Comparison of ENCODE assay signal across 19 cellular contexts in genomic region chr20:57573176-57573575, GRCh38. TPM values are rescaled to one million over a fixed set of nuclear protein-coding genes. Genes with fewer than 3 reads are reported as not detected.
"Had no signal": no experiment of that assay in that cellular context is flagged by ENCODE, and none has a peak within 500 bp of the region (broad histone marks: within the 10 kb centered on the region; RNA-seq: fewer than 3 reads in every experiment).

No MANE protein-coding gene starts in this region.

- H3K4me3 Mint-ChIP-seq: activated CD4-positive, alpha-beta memory T cell treated with anti-CD3 and anti-CD28 coated beads for 36 hours; activated CD4-positive, alpha-beta T cell treated with anti-CD3 and anti-CD28 coated beads for 36 hours; activated CD8-positive, alpha-beta memory T cell treated with anti-CD3 and anti-CD28 coated beads, Interleukin-2, amount 10 ng/mL, durations not matched to agents 7 days and 5 days; stimulated activated naive B cell treated with anti-CD40 and anti-IgM and Interleukin-4, amounts not matched to agents 10 μg/mL and 1 μg/mL and 100 μg/mL, for 72 hours; T-helper 17 cell had no signal

- H3K36me3 Mint-ChIP-seq: activated CD4-positive, alpha-beta memory T cell treated with anti-CD3 and anti-CD28 coated beads for 36 hours; activated CD8-positive, alpha-beta memory T cell treated with anti-CD3 and anti-CD28 coated beads, Interleukin-2, amount 10 ng/mL, durations not matched to agents 7 days and 5 days; stimulated activated naive B cell treated with anti-CD40 and anti-IgM and Interleukin-4, amounts not matched to agents 10 μg/mL and 1 μg/mL and 100 μg/mL, for 72 hours had no signal

- H3K4me3 ChIP-seq: dorsolateral prefrontal cortex, gastroesophageal sphincter, lower lobe of right lung, tibial artery, uterus had no signal

- DNase-seq: activated CD4-positive, alpha-beta T cell treated with anti-CD3 and anti-CD28 coated beads for 36 hours; activated CD8-positive, alpha-beta memory T cell treated with anti-CD3 and anti-CD28 coated beads, Interleukin-2, amount 10 ng/mL, durations not matched to agents 7 days and 5 days; activated naive CD4-positive, alpha-beta T cell treated with anti-CD3 and anti-CD28 coated beads, Interleukin-2, amount 50 U/mL, for 16 hours; activated T-cell treated with anti-CD3 and anti-CD28 coated beads, Interleukin-2, amount 50 U/mL, for 1 hour; dorsolateral prefrontal cortex; left cardiac atrium; lower lobe of right lung; stimulated activated CD4-positive, alpha-beta T cell treated with anti-CD3 and anti-CD28 coated beads, Interleukin-4, amount 100 ng/mL, for 1 hour; stimulated activated naive B cell treated with anti-CD40 and anti-IgM and Interleukin-4, amounts not matched to agents 10 μg/mL and 1 μg/mL and 100 μg/mL, for 72 hours; T-helper 17 cell; tibial artery; uterus; WERI-Rb-1 had no signal

- H3K4me1 ChIP-seq: gastroesophageal sphincter, lower lobe of right lung, tibial artery, uterus had no signal

- H3K79me2 ChIP-seq: parathyroid adenoma had no signal

- H3K4me1 Mint-ChIP-seq: activated CD4-positive, alpha-beta T cell treated with anti-CD3 and anti-CD28 coated beads for 36 hours; activated CD8-positive, alpha-beta memory T cell treated with anti-CD3 and anti-CD28 coated beads, Interleukin-2, amount 10 ng/mL, durations not matched to agents 7 days and 5 days; T-helper 17 cell had no signal

- H3K27ac ChIP-seq: dorsolateral prefrontal cortex, gastroesophageal sphincter, lower lobe of right lung, parathyroid adenoma, tibial artery, uterus, WERI-Rb-1 had no signal

- H3K27ac Mint-ChIP-seq: activated CD4-positive, alpha-beta memory T cell treated with anti-CD3 and anti-CD28 coated beads for 36 hours; activated CD4-positive, alpha-beta T cell treated with anti-CD3 and anti-CD28 coated beads for 36 hours; activated CD8-positive, alpha-beta memory T cell treated with anti-CD3 and anti-CD28 coated beads, Interleukin-2, amount 10 ng/mL, durations not matched to agents 7 days and 5 days; activated T-helper 2 cell treated with anti-CD3 and anti-CD28 coated beads, Interferon-gamma antibody, Interleukin-2, Interleukin-4, amounts not matched to agents 10 μg/mL and 5 μg/mL and 100 μg/mL, durations not matched to agents 14 hours and 24 hours and 36 hours; stimulated activated naive B cell treated with anti-CD40 and anti-IgM and Interleukin-4, amounts not matched to agents 10 μg/mL and 1 μg/mL and 100 μg/mL, for 72 hours; T-helper 17 cell had no signal

- H3K27me3 ChIP-seq: uterus had no signal

- H3K36me3 ChIP-seq: gastroesophageal sphincter, lower lobe of right lung, tibial artery, uterus, WERI-Rb-1 had no signal

- H3K9me3 Mint-ChIP-seq: activated CD4-positive, alpha-beta memory T cell treated with anti-CD3 and anti-CD28 coated beads for 36 hours; activated T-helper 2 cell treated with anti-CD3 and anti-CD28 coated beads, Interferon-gamma antibody, Interleukin-2, Interleukin-4, amounts not matched to agents 10 μg/mL and 5 μg/mL and 100 μg/mL, durations not matched to agents 14 hours and 24 hours and 36 hours; stimulated activated naive B cell treated with anti-CD40 and anti-IgM and Interleukin-4, amounts not matched to agents 10 μg/mL and 1 μg/mL and 100 μg/mL, for 72 hours had no signal

- H3K9ac ChIP-seq: parathyroid adenoma had no signal

- H2AFZ ChIP-seq: parathyroid adenoma had no signal

- H3K9me3 ChIP-seq: gastroesophageal sphincter, lower lobe of right lung, tibial artery, uterus had no signal

RNA-seq across cellular contexts. Expression of gene PCK1, which starts 12.3 kb away (rescaled TPM):
- total RNA-seq: activated CD4-positive, alpha-beta memory T cell treated with anti-CD3 and anti-CD28 coated beads for 36 hours; activated CD4-positive, alpha-beta T cell treated with anti-CD3 and anti-CD28 coated beads for 36 hours; activated CD8-positive, alpha-beta memory T cell treated with anti-CD3 and anti-CD28 coated beads, Interleukin-2, amount 10 ng/mL, durations not matched to agents 7 days and 5 days; activated T-helper 2 cell treated with anti-CD3 and anti-CD28 coated beads, Interferon-gamma antibody, Interleukin-2, Interleukin-4, amounts not matched to agents 10 μg/mL and 5 μg/mL and 100 μg/mL, durations not matched to agents 14 hours and 24 hours and 36 hours; astrocyte; lower lobe of right lung; T-helper 17 cell had no signal

RNA-seq across cellular contexts. Expression of gene ZBP1, which starts 47.0 kb away (rescaled TPM):
- total RNA-seq: astrocyte had no signal

RNA-seq across cellular contexts. Expression of gene CTCFL, which starts 48.2 kb away (rescaled TPM):
- total RNA-seq: activated CD4-positive, alpha-beta memory T cell treated with anti-CD3 and anti-CD28 coated beads for 36 hours; activated CD4-positive, alpha-beta T cell treated with anti-CD3 and anti-CD28 coated beads for 36 hours; activated CD8-positive, alpha-beta memory T cell treated with anti-CD3 and anti-CD28 coated beads, Interleukin-2, amount 10 ng/mL, durations not matched to agents 7 days and 5 days; activated T-helper 2 cell treated with anti-CD3 and anti-CD28 coated beads, Interferon-gamma antibody, Interleukin-2, Interleukin-4, amounts not matched to agents 10 μg/mL and 5 μg/mL and 100 μg/mL, durations not matched to agents 14 hours and 24 hours and 36 hours; astrocyte; gastroesophageal sphincter; left cardiac atrium; lower lobe of right lung; T-helper 17 cell had no signal
- polyA plus RNA-seq: esophagus had no signal
